27 cellular contexts compared by ENCODE assay signal in genomic region chr12:128606040-128606439, GRCh38.
DNase-seq lines count a peak whose midpoint lies in the region; ATAC-seq and TF ChIP-seq lines count a peak whose summit lies in the region.
"Had no signal": no experiment of that assay in that cellular context is flagged by ENCODE, and none has a peak within 500 bp of the region (broad histone marks: within the 10 kb centered on the region; RNA-seq: fewer than 3 reads in every experiment).

No MANE protein-coding gene starts in this region.

- H3K4me3 Mint-ChIP-seq in Caco-2 (ENCODE audit: unreplicated experiment), result no peak overlapping the region
- H3K4me3 Mint-ChIP-seq: activated CD8-positive, alpha-beta T cell treated with anti-CD3 and anti-CD28 coated beads, Interleukin-2, amount 10 ng/mL, durations not matched to agents 7 days and 5 days; activated naive CD8-positive, alpha-beta T cell treated with anti-CD3 and anti-CD28 coated beads, Interleukin-2, amount 50 U/mL, for 24 hours; brain; natural killer cell; stimulated activated naive B cell treated with anti-CD40 and anti-IgM and Interleukin-4, amounts not matched to agents 10 μg/mL and 1 μg/mL and 100 μg/mL, for 72 hours had no signal

- no peak for TF ChIP-seq CTCF in NB4 (IDR thresholded peaks at IDR 0.05; ENCODE audit: low read depth, low read length)
- TF ChIP-seq CTCF in ascending aorta (IDR thresholded peaks at IDR 0.05), result no peak
- TF ChIP-seq CTCF in Caco-2 (IDR thresholded peaks at IDR 0.05; ENCODE audit: insufficient read depth in 1 of 2, low read depth in 1 of 2, low read length in 1 of 2, severe bottlenecking in 1 of 2, unreplicated experiment in 1 of 2), result no peak

- no peaks in the 10 kb centered on the region for H3K9me3 ChIP-seq in BLaER1 treated with 17β-estradiol and CSF1 and Interleukin-3, amounts not matched to agents 10 nM and 100 nM (replicated peaks in 1 of 11)
- H3K9me3 ChIP-seq in ascending aorta (no peaks in the 10 kb centered on the region), Caco-2 (no peaks in the 10 kb centered on the region)
- H3K9me3 ChIP-seq: heart right ventricle had no signal

- peaks cover 5 to 19% (median 16%) of the 10 kb centered on the region in 10 experiments; a peak in 17 of 20 replicates for H3K4me1 ChIP-seq in BLaER1 treated with 17β-estradiol and CSF1 and Interleukin-3, amounts not matched to agents 10 nM and 100 nM
- H3K4me1 ChIP-seq in ascending aorta, result no peaks in the 10 kb centered on the region
- no peaks in the 10 kb centered on the region for H3K4me1 ChIP-seq in Caco-2
- H3K4me1 ChIP-seq: heart right ventricle had no signal

- H3K36me3 ChIP-seq in BLaER1 treated with 17β-estradiol and CSF1 and Interleukin-3, amounts not matched to agents 10 nM and 100 nM, result no peaks in the 10 kb centered on the region
- no peaks in the 10 kb centered on the region for H3K36me3 ChIP-seq in ascending aorta
- H3K36me3 ChIP-seq in Caco-2 (ENCODE audit: control insufficient read depth, insufficient read depth, low read length), result no peaks in the 10 kb centered on the region
- H3K36me3 ChIP-seq: heart right ventricle had no signal

- H3K27ac ChIP-seq in BLaER1 treated with 17β-estradiol and CSF1 and Interleukin-3, amounts not matched to agents 10 nM and 100 nM, result no peak overlapping the region
- H3K27ac ChIP-seq in ascending aorta, result no peak overlapping the region
- H3K27ac ChIP-seq: heart right ventricle had no signal

- no peak overlapping the region for H3K27ac Mint-ChIP-seq in Caco-2 (ENCODE audit: unreplicated experiment)
- H3K27ac Mint-ChIP-seq: activated CD8-positive, alpha-beta T cell treated with anti-CD3 and anti-CD28 coated beads, Interleukin-2, amount 10 ng/mL, durations not matched to agents 7 days and 5 days; activated naive CD8-positive, alpha-beta T cell treated with anti-CD3 and anti-CD28 coated beads, Interleukin-2, amount 50 U/mL, for 24 hours; brain; natural killer cell; stimulated activated naive B cell treated with anti-CD40 and anti-IgM and Interleukin-4, amounts not matched to agents 10 μg/mL and 1 μg/mL and 100 μg/mL, for 72 hours had no signal

- no peak overlapping the region for H3K4me3 ChIP-seq in BLaER1 treated with 17β-estradiol and CSF1 and Interleukin-3, amounts not matched to agents 10 nM and 100 nM
- no peak overlapping the region for H3K4me3 ChIP-seq in NB4 (ENCODE audit: low read depth, low read length)
- H3K4me3 ChIP-seq in ascending aorta, result no peak overlapping the region
- H3K4me3 ChIP-seq in Caco-2 (ENCODE audit: low read depth, low read length), result no peak overlapping the region
- H3K4me3 ChIP-seq: heart right ventricle, smooth muscle cell had no signal

- H3K4me1 Mint-ChIP-seq in Caco-2 (ENCODE audit: low read depth, unreplicated experiment), result no peaks in the 10 kb centered on the region
- H3K4me1 Mint-ChIP-seq: activated naive CD8-positive, alpha-beta T cell treated with anti-CD3 and anti-CD28 coated beads, Interleukin-2, amount 50 U/mL, for 24 hours; natural killer cell; stimulated activated naive B cell treated with anti-CD40 and anti-IgM and Interleukin-4, amounts not matched to agents 10 μg/mL and 1 μg/mL and 100 μg/mL, for 72 hours had no signal

- intact Hi-C loops in left colon (cut with DNase I, micrococcal nuclease), result no loop called here
- intact Hi-C loops in ascending aorta (cut with DNase I), result no loop called here
- intact Hi-C loops in Caco-2 (cut with micrococcal nuclease; ENCODE audit: unreplicated experiment), result no loop called here

- CTCF ChIA-PET in Caco-2 (lab: Charles Lee), result no interaction called here

- H3K4me2 ChIP-seq in BLaER1 treated with 17β-estradiol and CSF1 and Interleukin-3, amounts not matched to agents 10 nM and 100 nM, result peak overlapping the region in 9 of 11 experiments; percentile 9 to 78 (median 60); a peak in 19 of 22 replicates
- H3K4me2 ChIP-seq: smooth muscle cell had no signal

- no TSS peak for BruUV-seq in Caco-2 (replicated peaks; lab: Mats Ljungman, UMichigan)

- POLR2A ChIA-PET in Caco-2 (lab: Charles Lee), result no interaction called here

- no peaks in the 10 kb centered on the region for H4K20me1 ChIP-seq in BLaER1 treated with 17β-estradiol and CSF1 and Interleukin-3, amounts not matched to agents 10 nM and 100 nM

- ATAC-seq in left colon, result peak; percentile 21
- no peak for ATAC-seq in HG03025 (IDR thresholded peaks at IDR 0.05; ENCODE audit: low FRiP score, unreplicated experiment)
- ATAC-seq: activated CD8-positive, alpha-beta T cell treated with anti-CD3 and anti-CD28 coated beads, Interleukin-2, amount 10 ng/mL, durations not matched to agents 7 days and 5 days; activated naive CD8-positive, alpha-beta T cell treated with anti-CD3 and anti-CD28 coated beads, Interleukin-2, amount 50 U/mL, for 24 hours; heart right ventricle; left ventricle myocardium superior; natural killer cell; stimulated activated naive B cell treated with anti-CD40 and anti-IgM and Interleukin-4, amounts not matched to agents 10 μg/mL and 1 μg/mL and 100 μg/mL, for 72 hours had no signal

- peaks cover 4% of the 10 kb centered on the region for H3K9me3 Mint-ChIP-seq in Caco-2 (ENCODE audit: unreplicated experiment)
- H3K9me3 Mint-ChIP-seq: activated naive CD8-positive, alpha-beta T cell treated with anti-CD3 and anti-CD28 coated beads, Interleukin-2, amount 50 U/mL, for 24 hours; natural killer cell had no signal

- no peaks in the 10 kb centered on the region for H3K27me3 ChIP-seq in BLaER1 treated with 17β-estradiol and CSF1 and Interleukin-3, amounts not matched to agents 10 nM and 100 nM
- H3K27me3 ChIP-seq in ascending aorta (no peaks in the 10 kb centered on the region), Caco-2 (replicated peaks; ENCODE audit: control insufficient read depth, insufficient read depth, low read length) (no peaks in the 10 kb centered on the region)
- H3K27me3 ChIP-seq: heart right ventricle had no signal

- no peaks in the 10 kb centered on the region for H3K36me3 Mint-ChIP-seq in Caco-2 (ENCODE audit: insufficient read depth, unreplicated experiment)
- H3K36me3 Mint-ChIP-seq: brain; natural killer cell; stimulated activated naive B cell treated with anti-CD40 and anti-IgM and Interleukin-4, amounts not matched to agents 10 μg/mL and 1 μg/mL and 100 μg/mL, for 72 hours had no signal

- H3K9ac ChIP-seq in BLaER1 treated with 17β-estradiol and CSF1 and Interleukin-3, amounts not matched to agents 10 nM and 100 nM, result no peak overlapping the region

- H3K27me3 Mint-ChIP-seq in Caco-2 (ENCODE audit: insufficient read depth, unreplicated experiment), result no peaks in the 10 kb centered on the region

- DNase-seq in NB4 (ENCODE audit: low read depth), result peak; percentile 40
- DNase-seq in SK-N-DZ (ENCODE audit: low spot score), result peak; percentile 29
- no peak for DNase-seq in left colon
- no peak for DNase-seq in NCI-H1092 (lab: John Stamatoyannopoulos, UW)
- DNase-seq in ascending aorta (ENCODE audit: low spot score in 2 of 2), result no peak
- DNase-seq in Caco-2, result no peak
- DNase-seq: activated CD4-positive, alpha-beta T cell treated with anti-CD3 and anti-CD28 coated beads for 1 hour; activated CD8-positive, alpha-beta T cell treated with anti-CD3 and anti-CD28 coated beads, Interleukin-2, amount 10 ng/mL, durations not matched to agents 7 days and 5 days; activated gamma-delta T cell treated with Interleukin-2 at 50 U/mL for 16 hours; activated naive CD8-positive, alpha-beta T cell treated with anti-CD3 and anti-CD28 coated beads, Interleukin-2, amount 50 U/mL, for 24 hours; activated T-cell treated with anti-CD3 and anti-CD28 coated beads for 4 hours; effector CD4-positive, alpha-beta T cell; EL; erythroblast; heart right ventricle; left ventricle myocardium superior; midbrain; natural killer cell; NCI-H1436; NCI-H82; SHP77; stimulated activated CD4-positive, alpha-beta T cell treated with anti-CD3 and anti-CD28 coated beads, Interleukin-4, amount 100 ng/mL, for 1 hour; stimulated activated naive B cell treated with anti-CD40 and anti-IgM and Interleukin-4, amounts not matched to agents 10 μg/mL and 1 μg/mL and 100 μg/mL, for 72 hours had no signal

- TF ChIP-seq POLR2A in NB4 (IDR thresholded peaks at IDR 0.05; ENCODE audit: extremely low read depth, insufficient read length), result no peak

Comparison
In these comparisons a context has a peak if more than half of its experiments do, and no peak if none do; other contexts are left out.
1. DNase-seq: peak in NB4 (single experiment) and SK-N-DZ (single experiment); none in left colon (0 of 2), NCI-H1092 (single experiment), ascending aorta (0 of 2) and Caco-2 (0 of 2).